ENCODE assay signal across 1 cellular context in the genomic region with DNA sequence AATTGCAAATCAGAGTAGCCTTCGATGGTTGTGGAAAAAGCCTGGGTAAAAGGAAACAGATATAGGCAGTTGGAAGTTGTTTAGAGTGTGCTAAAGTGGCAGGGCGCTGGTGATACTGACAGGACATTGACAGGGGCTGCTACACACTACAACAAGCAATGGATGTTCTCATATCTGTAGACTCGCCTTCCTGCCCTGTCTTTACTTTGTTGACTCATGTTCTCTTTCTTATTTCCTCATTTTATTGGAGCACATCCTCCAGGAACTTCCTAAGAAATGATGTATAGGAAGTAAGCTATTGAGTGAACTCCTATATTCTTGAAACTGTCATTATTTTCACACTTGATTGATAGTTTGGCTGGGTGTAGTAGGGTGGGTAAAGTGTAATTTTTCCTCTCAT.
TF ChIP-seq lines count a peak whose summit lies in the region.

No MANE protein-coding gene starts in this region.

TF ChIP-seq in endothelial cell of umbilical vein, 7 proteins besides CTCF, POLR2A, EP300 and RAD21 (continued from another document):
- TF ChIP-seq, protein P1, sequence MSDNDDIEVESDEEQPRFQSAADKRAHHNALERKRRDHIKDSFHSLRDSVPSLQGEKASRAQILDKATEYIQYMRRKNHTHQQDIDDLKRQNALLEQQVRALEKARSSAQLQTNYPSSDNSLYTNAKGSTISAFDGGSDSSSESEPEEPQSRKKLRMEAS (IDR thresholded peaks at IDR 0.05; ENCODE audit: insufficient read depth, insufficient read length): no peak
- TF ChIP-seq FOS (IDR thresholded peaks at IDR 0.05; ENCODE audit: borderline replicate concordance, insufficient read depth, low read length): peak; percentile 42
- no peak for TF ChIP-seq JUN (IDR thresholded peaks at IDR 0.05; ENCODE audit: borderline replicate concordance, insufficient read depth, insufficient read length, low read depth)
